Comparison of ENCODE assay signal across 16 cellular contexts in genomic region chr5:168803541-168803940, GRCh38.
DNase-seq lines count a peak whose midpoint lies in the region; ATAC-seq and TF ChIP-seq lines count a peak whose summit lies in the region.
"Had no signal": no experiment of that assay in that cellular context is flagged by ENCODE, and none has a peak within 500 bp of the region (broad histone marks: within the 10 kb centered on the region; RNA-seq: fewer than 3 reads in every experiment).

No MANE protein-coding gene starts in this region.

- H3K4me3 ChIP-seq in gastrocnemius medialis: no peak overlapping the region
- H3K4me3 ChIP-seq: BLaER1 treated with 17β-estradiol and CSF1 and Interleukin-3, amounts not matched to agents 10 nM and 100 nM had no signal

- peaks cover 31% of the 10 kb centered on the region for H3K4me1 Mint-ChIP-seq in activated T-cell treated with anti-CD3 and anti-CD28 coated beads, Interleukin-2, amount 50 U/mL, for 24 hours (ENCODE audit: low read depth)
- peaks cover 3% of the 10 kb centered on the region for H3K4me1 Mint-ChIP-seq in T-helper 17 cell
- H3K4me1 Mint-ChIP-seq in progenitor cell of endocrine pancreas (ENCODE audit: low read depth): peaks cover 1% of the 10 kb centered on the region
- H3K4me1 Mint-ChIP-seq: B cell had no signal

- TF ChIP-seq CTCF in progenitor cell of endocrine pancreas (IDR thresholded peaks at IDR 0.05; ENCODE audit: unreplicated experiment): no peak
- TF ChIP-seq CTCF in gastrocnemius medialis (IDR thresholded peaks at IDR 0.05 in 4 of 5, conservative IDR thresholded peaks at IDR 0.05 in 1 of 5): no peak

- no peak for DNase-seq in activated T-cell treated with anti-CD3 and anti-CD28 coated beads, Interleukin-2, amount 50 U/mL, for 24 hours
- no peak for DNase-seq in activated T-cell treated with anti-CD3 and anti-CD28 coated beads, Interleukin-2, amount 50 U/mL, for 48 hours
- DNase-seq in T-helper 17 cell (no peak), progenitor cell of endocrine pancreas (ENCODE audit: low spot score, unreplicated experiment) (no peak), MV-4-11 (lab: John Stamatoyannopoulos, UW) (no peak), gastrocnemius medialis (no peak), kidney tubule cell (ENCODE audit: low spot score) (no peak)
- DNase-seq: CD8-positive, alpha-beta T cell; DMS 273 treated with DMSO at 0.1 percent for 48 hours; DMS53; DND-41; EL; H9; IMR-90 had no signal

- H3K27me3 ChIP-seq in gastrocnemius medialis: no peaks in the 10 kb centered on the region
- H3K27me3 ChIP-seq: BLaER1 treated with 17β-estradiol and CSF1 and Interleukin-3, amounts not matched to agents 10 nM and 100 nM had no signal

- ATAC-seq in T-helper 17 cell: no peak
- no peak for ATAC-seq in gastrocnemius medialis
- ATAC-seq: CD8-positive, alpha-beta T cell had no signal

- in situ Hi-C loops in gastrocnemius medialis (cut with MboI; ENCODE audit: low sequenced_read_pairs in 4 of 4): no loop called here

- no peaks in the 10 kb centered on the region for H3K9me3 ChIP-seq in T-helper 17 cell (ENCODE audit: control insufficient read depth, low read length, poor library complexity, severe bottlenecking)
- H3K9me3 ChIP-seq in gastrocnemius medialis: no peaks in the 10 kb centered on the region
- H3K9me3 ChIP-seq: BLaER1 treated with 17β-estradiol and CSF1 and Interleukin-3, amounts not matched to agents 10 nM and 100 nM had no signal

- peak overlapping the region; percentile 6 for H3K27ac Mint-ChIP-seq in activated T-cell treated with anti-CD3 and anti-CD28 coated beads, Interleukin-2, amount 50 U/mL, for 24 hours
- H3K27ac Mint-ChIP-seq in T-helper 17 cell (peak overlapping the region; percentile 14), progenitor cell of endocrine pancreas (peak overlapping the region; percentile 66)
- H3K27ac Mint-ChIP-seq: B cell; CD8-positive, alpha-beta T cell had no signal

- H3K4me3 Mint-ChIP-seq in activated T-cell treated with anti-CD3 and anti-CD28 coated beads, Interleukin-2, amount 50 U/mL, for 24 hours: no peak overlapping the region
- no peak overlapping the region for H3K4me3 Mint-ChIP-seq in T-helper 17 cell
- no peak overlapping the region for H3K4me3 Mint-ChIP-seq in progenitor cell of endocrine pancreas (ENCODE audit: low read depth)
- H3K4me3 Mint-ChIP-seq: B cell; CD8-positive, alpha-beta T cell; H9 had no signal

- intact Hi-C loops in gastrocnemius medialis (cut with DNase I; ENCODE audit: low total_unique reads): no loop called here

- no peak overlapping the region for H3K27ac ChIP-seq in gastrocnemius medialis
- H3K27ac ChIP-seq: BLaER1 treated with 17β-estradiol and CSF1 and Interleukin-3, amounts not matched to agents 10 nM and 100 nM had no signal

- no peaks in the 10 kb centered on the region for H3K36me3 Mint-ChIP-seq in activated T-cell treated with anti-CD3 and anti-CD28 coated beads, Interleukin-2, amount 50 U/mL, for 24 hours (ENCODE audit: low read depth)
- peaks cover 5% of the 10 kb centered on the region for H3K36me3 Mint-ChIP-seq in T-helper 17 cell (ENCODE audit: low read depth)
- no peaks in the 10 kb centered on the region for H3K36me3 Mint-ChIP-seq in progenitor cell of endocrine pancreas (ENCODE audit: insufficient read depth)
- H3K36me3 Mint-ChIP-seq: CD8-positive, alpha-beta T cell had no signal

- no peak for TF ChIP-seq POLR2A in gastrocnemius medialis (IDR thresholded peaks at IDR 0.05)

- no peaks in the 10 kb centered on the region for H3K36me3 ChIP-seq in gastrocnemius medialis
- H3K36me3 ChIP-seq: BLaER1 treated with 17β-estradiol and CSF1 and Interleukin-3, amounts not matched to agents 10 nM and 100 nM had no signal

- H3K4me1 ChIP-seq in gastrocnemius medialis: no peaks in the 10 kb centered on the region

- peaks cover 29% of the 10 kb centered on the region for H3K27me3 Mint-ChIP-seq in activated T-cell treated with anti-CD3 and anti-CD28 coated beads, Interleukin-2, amount 50 U/mL, for 24 hours
- H3K27me3 Mint-ChIP-seq in T-helper 17 cell: peaks cover 46% of the 10 kb centered on the region
- peaks cover 3% of the 10 kb centered on the region for H3K27me3 Mint-ChIP-seq in progenitor cell of endocrine pancreas

- no peaks in the 10 kb centered on the region for H3K9me3 Mint-ChIP-seq in activated T-cell treated with anti-CD3 and anti-CD28 coated beads, Interleukin-2, amount 50 U/mL, for 24 hours
- no peaks in the 10 kb centered on the region for H3K9me3 Mint-ChIP-seq in progenitor cell of endocrine pancreas (ENCODE audit: low read depth)
- H3K9me3 Mint-ChIP-seq: CD8-positive, alpha-beta T cell; H9 had no signal

Comparison
In these comparisons a context has a peak if more than half of its experiments do, and no peak if none do; other contexts are left out.
1. H3K27ac Mint-ChIP-seq: peak in every context shown above with its lines; median percentile 66 in progenitor cell of endocrine pancreas; 14 in T-helper 17 cell; 6 in activated T-cell treated with anti-CD3 and anti-CD28 coated beads, Interleukin-2, amount 50 U/mL, for 24 hours.